In genomic region chr17:49471769-49472168, GRCh38 we compare ENCODE assay signal across 15 cellular contexts. TPM values are rescaled to one million over a fixed set of nuclear protein-coding genes. Genes with fewer than 3 reads are reported as not detected.
DNase-seq lines count a peak whose midpoint lies in the region; ATAC-seq, FAIRE-seq and TF ChIP-seq lines count a peak whose summit lies in the region.
"Had no signal": no experiment of that assay in that cellular context is flagged by ENCODE, and none has a peak within 500 bp of the region (broad histone marks: within the 10 kb centered on the region; RNA-seq: fewer than 3 reads in every experiment).

No MANE protein-coding gene starts in this region.

- H3F3A ChIP-seq in GM23338 (replicated peaks; ENCODE audit: low read depth) (0 out of 2 replicates have a peak, but pooled peaks cover 3% of the 10 kb centered on the region), neural cell (ENCODE audit: insufficient read depth, low read length, poor library complexity, severe bottlenecking) (no peaks in the 10 kb centered on the region)

- H4K20me1 ChIP-seq in GM23338 (replicated peaks; ENCODE audit: insufficient read depth) (no peaks in the 10 kb centered on the region; the same call in 1 of the 2 replicates), neural cell (ENCODE audit: insufficient read depth) (no peaks in the 10 kb centered on the region)
- H4K20me1 ChIP-seq: BLaER1 had no signal

- H3K27ac Mint-ChIP-seq in GM23338, result no peak overlapping the region
- H3K27ac Mint-ChIP-seq in brain, result peak overlapping the region in 4 of 5 experiments; percentile 12 to 87 (median 74)
- no peak overlapping the region for H3K27ac Mint-ChIP-seq in natural killer cell treated with Interleukin-12 subunit alpha and Interleukin-12 subunit beta and Interleukin-15 and Interleukin-18, amount 100 ng/mL, for 72 hours
- H3K27ac Mint-ChIP-seq: CD8-positive, alpha-beta memory T cell had no signal

- no peaks in the 10 kb centered on the region; the same call in 2 of the 3 replicates for H3K9me3 Mint-ChIP-seq in GM23338
- peaks cover 0 to 9% (median 0%) of the 10 kb centered on the region in 5 experiments for H3K9me3 Mint-ChIP-seq in brain
- H3K9me3 Mint-ChIP-seq in natural killer cell treated with Interleukin-12 subunit alpha and Interleukin-12 subunit beta and Interleukin-15 and Interleukin-18, amount 100 ng/mL, for 72 hours, result peaks cover 3% of the 10 kb centered on the region

- peaks cover 13% of the 10 kb centered on the region for H3K4me1 ChIP-seq in GM23338 (ENCODE audit: insufficient read depth)

- H3K4me1 Mint-ChIP-seq in GM23338 (peaks cover 26% of the 10 kb centered on the region), brain (peaks cover 37% of the 10 kb centered on the region)
- no peaks in the 10 kb centered on the region for H3K4me1 Mint-ChIP-seq in natural killer cell treated with Interleukin-12 subunit alpha and Interleukin-12 subunit beta and Interleukin-15 and Interleukin-18, amount 100 ng/mL, for 72 hours (ENCODE audit: low read depth in 2 of 2)

- no peak for TF ChIP-seq EP300 in neural cell (conservative IDR thresholded peaks at IDR 0.05; ENCODE audit: poor library complexity, severe bottlenecking)

- H3K79me2 ChIP-seq in GM23338 (replicated peaks; ENCODE audit: insufficient read depth) (no peaks in the 10 kb centered on the region), neural cell (replicated peaks; ENCODE audit: insufficient read depth, low read length) (no peaks in the 10 kb centered on the region)

- H2AFZ ChIP-seq in GM23338 (no peak overlapping the region; the same call in 1 of the 2 replicates), neural cell (ENCODE audit: low read depth, low read length) (no peak overlapping the region)

- no peaks in the 10 kb centered on the region for H3K9me2 ChIP-seq in GM23338 (ENCODE audit: insufficient read depth)
- no peaks in the 10 kb centered on the region for H3K9me2 ChIP-seq in neural cell (ENCODE audit: insufficient read depth, low read length)

- H3K27me3 Mint-ChIP-seq in GM23338 (ENCODE audit: insufficient read depth, low read depth, poor library complexity) (peaks cover 39% of the 10 kb centered on the region), brain (peaks cover 68% of the 10 kb centered on the region)
- peaks cover 41 to 46% of the 10 kb centered on the region in 2 donors for H3K27me3 Mint-ChIP-seq in natural killer cell treated with Interleukin-12 subunit alpha and Interleukin-12 subunit beta and Interleukin-15 and Interleukin-18, amount 100 ng/mL, for 72 hours

- peak overlapping the region; percentile 95 for H3K4me2 ChIP-seq in GM23338
- H3K4me2 ChIP-seq in neural cell (ENCODE audit: low read length), result no peak overlapping the region

- H3K36me3 ChIP-seq in GM23338 (ENCODE audit: insufficient read depth) (no peaks in the 10 kb centered on the region), neural cell (ENCODE audit: insufficient read depth, low read length) (no peaks in the 10 kb centered on the region)
- H3K36me3 ChIP-seq: BLaER1 had no signal

- H3K9ac ChIP-seq in neural cell (ENCODE audit: low read length), result peak overlapping the region; percentile 27
- H3K9ac ChIP-seq: BLaER1 had no signal

- H3K27me3 ChIP-seq in GM23338 (ENCODE audit: insufficient read depth) (peaks cover 42% of the 10 kb centered on the region), neural cell (ENCODE audit: insufficient read depth, low read depth, low read length) (peaks cover 21% of the 10 kb centered on the region)
- H3K27me3 ChIP-seq: BLaER1 had no signal

- H3K9me3 ChIP-seq in neural cell (ENCODE audit: low read length), result no peaks in the 10 kb centered on the region

- no peak for FAIRE-seq in RCC 7860 (lab: Jason Lieb, UNC)

- TF ChIP-seq CTCF in GM23338 (conservative IDR thresholded peaks at IDR 0.05; ENCODE audit: low read depth in 2 of 2) (no peak), brain (conservative IDR thresholded peaks at IDR 0.05) (no peak), neural cell (IDR thresholded peaks at IDR 0.05; ENCODE audit: poor library complexity, severe bottlenecking) (no peak)

- DNase-seq in GM23338 (ENCODE audit: low spot score) (no peak), NCI-H524 (lab: John Stamatoyannopoulos, UW) (peak; percentile 93 to 94), RCC 7860 (ENCODE audit: low spot score) (no peak)
- DNase-seq in natural killer cell treated with Interleukin-12 subunit alpha and Interleukin-12 subunit beta and Interleukin-15 and Interleukin-18, amount 100 ng/mL, for 72 hours (ENCODE audit: low spot score), result no peak
- DNase-seq in activated naive CD4-positive, alpha-beta T cell treated with anti-CD3 and anti-CD28 coated beads, Interleukin-2, amount 50 U/mL, for 16 hours, result no peak
- DNase-seq: CD8-positive, alpha-beta memory T cell; Karpas-422; MM.1S; NCI-H1105; NCI-H187 treated with DMSO at 0.1 percent for 48 hours; NCI-H526; PC-3 had no signal

- H3K4me3 Mint-ChIP-seq in GM23338 (peak overlapping the region; percentile 71; the same call in 2 of the 3 replicates), brain (peak overlapping the region; percentile 18 to 68 (median 61))
- no peak overlapping the region for H3K4me3 Mint-ChIP-seq in natural killer cell treated with Interleukin-12 subunit alpha and Interleukin-12 subunit beta and Interleukin-15 and Interleukin-18, amount 100 ng/mL, for 72 hours
- H3K4me3 Mint-ChIP-seq: CD8-positive, alpha-beta memory T cell had no signal

- no peak for ATAC-seq in GM23338
- no peak for ATAC-seq in natural killer cell treated with Interleukin-12 subunit alpha and Interleukin-12 subunit beta and Interleukin-15 and Interleukin-18, amount 100 ng/mL, for 72 hours
- ATAC-seq: PC-3 had no signal

- TF ChIP-seq RAD21 in neural cell (conservative IDR thresholded peaks at IDR 0.05), result no peak

- H3K4me3 ChIP-seq in GM23338, result no peak overlapping the region
- peak overlapping the region; percentile 21 for H3K4me3 ChIP-seq in neural cell (ENCODE audit: low read length)
- H3K4me3 ChIP-seq: BLaER1 had no signal

- no peak overlapping the region for H3K27ac ChIP-seq in GM23338 (ENCODE audit: low read depth)
- H3K27ac ChIP-seq in neural cell (ENCODE audit: low read length), result no peak overlapping the region
- H3K27ac ChIP-seq: BLaER1 had no signal

- H3K36me3 Mint-ChIP-seq in GM23338 (ENCODE audit: low read depth), result no peaks in the 10 kb centered on the region; the same call in 2 of the 3 replicates
- H3K36me3 Mint-ChIP-seq in brain, result no peaks in the 10 kb centered on the region
- H3K36me3 Mint-ChIP-seq in natural killer cell treated with Interleukin-12 subunit alpha and Interleukin-12 subunit beta and Interleukin-15 and Interleukin-18, amount 100 ng/mL, for 72 hours, result peaks cover 5% of the 10 kb centered on the region

TF ChIP-seq in neural cell, 6 proteins besides CTCF, POLR2A, EP300 and RAD21:
- no peak for TF ChIP-seq MXI1 (conservative IDR thresholded peaks at IDR 0.05; ENCODE audit: poor library complexity, severe bottlenecking)
- TF ChIP-seq EZH2 (IDR thresholded peaks at IDR 0.05; ENCODE audit: borderline replicate concordance, insufficient read depth, low read length, poor library complexity, severe bottlenecking), result no peak
- TF ChIP-seq SMC3 (conservative IDR thresholded peaks at IDR 0.05; ENCODE audit: poor library complexity), result no peak
- TF ChIP-seq REST (IDR thresholded peaks at IDR 0.05; ENCODE audit: borderline replicate concordance), result no peak
TF ChIP-seq in neural cell: peak in this region for 0.

RNA-seq across cellular contexts. Expression of gene NGFR, which starts 23.3 kb away (rescaled TPM):
- 6.8 and 6.9 TPM in 2 replicates for total RNA-seq in GM23338 (2014; rRNA removed; shearing (Covaris generic))
- polyA plus RNA-seq in GM23338 (2016; fragmentation: Nextera tagmentation; extraction: Ambion mirVana), result 2.3 and 2.8 TPM in 2 replicates
- polyA plus RNA-seq in brain (ENCODE audit: insufficient read depth, low read depth, low replicate concordance), result 2.6 TPM
- polyA plus RNA-seq in neural cell, result 3.6 and 6.7 TPM in 2 replicates
- 5.6 and 7.2 TPM in 2 replicates for polyA minus RNA-seq in neural cell
- total RNA-seq in natural killer cell treated with Interleukin-12 subunit alpha and Interleukin-12 subunit beta and Interleukin-15 and Interleukin-18, amount 100 ng/mL, for 72 hours, result under 1 TPM in 1 of 2 donors, not detected in 1; 0.26 TPM
- total RNA-seq: PC-3 had no signal

RNA-seq across cellular contexts. Expression of gene PHB1, which starts 57.1 kb away (rescaled TPM):
- 211 and 215 TPM in 2 replicates for total RNA-seq in GM23338 (2014; rRNA removed; shearing (Covaris generic))
- 172 and 194 TPM in 2 replicates for polyA plus RNA-seq in GM23338 (2016; fragmentation: Nextera tagmentation; extraction: Ambion mirVana)
- polyA plus RNA-seq in brain (ENCODE audit: insufficient read depth, low read depth, low replicate concordance), result 201 TPM
- 87.8 and 99.0 TPM in 2 replicates for polyA plus RNA-seq in neural cell
- polyA minus RNA-seq in neural cell, result 43.8 and 48.0 TPM in 2 replicates
- total RNA-seq in natural killer cell treated with Interleukin-12 subunit alpha and Interleukin-12 subunit beta and Interleukin-15 and Interleukin-18, amount 100 ng/mL, for 72 hours, result 100 to 1,000 TPM; 229 to 233 TPM

Comparison
In these comparisons a context has a peak if more than half of its experiments do, and no peak if none do; other contexts are left out.
1. DNase-seq: peak in NCI-H524 (2 of 2); none in GM23338 (single experiment), RCC 7860 (single experiment), natural killer cell treated with Interleukin-12 subunit alpha and Interleukin-12 subunit beta and Interleukin-15 and Interleukin-18, amount 100 ng/mL, for 72 hours (single experiment) and activated naive CD4-positive, alpha-beta T cell treated with anti-CD3 and anti-CD28 coated beads, Interleukin-2, amount 50 U/mL, for 16 hours (single experiment).
2. H3K27ac Mint-ChIP-seq: peak in brain (4 of 5); none in GM23338 (single experiment) and natural killer cell treated with Interleukin-12 subunit alpha and Interleukin-12 subunit beta and Interleukin-15 and Interleukin-18, amount 100 ng/mL, for 72 hours (0 of 2).